ENCODE assay signal across 8 cellular contexts in genomic region chr17:8117367-8117979, GRCh38. TPM values are rescaled to one million over a fixed set of nuclear protein-coding genes. Genes with fewer than 3 reads are reported as not detected.
DNase-seq lines count a peak whose midpoint lies in the region; ATAC-seq, FAIRE-seq and TF ChIP-seq lines count a peak whose summit lies in the region.

No MANE protein-coding gene starts in this region.

- peaks cover 61% of the 10 kb centered on the region for H3K27me3 Mint-ChIP-seq in activated naive CD8-positive, alpha-beta T cell treated with anti-CD3 and anti-CD28 coated beads, Interleukin-2, amount 10 ng/mL, durations not matched to agents 7 days and 5 days

- H3K9me3 ChIP-seq in cardiac muscle cell (ENCODE audit: low read depth) (no peaks in the 10 kb centered on the region), HepG2 (ENCODE audit: low read length) (no peaks in the 10 kb centered on the region), upper lobe of right lung (no peaks in the 10 kb centered on the region)

- no peak for TF ChIP-seq RAD21 in HepG2 (CRISPR knock-in tag; IDR thresholded peaks at IDR 0.05)

- ATAC-seq in Right ventricle myocardium inferior: no peak
- no peak for ATAC-seq in activated naive CD8-positive, alpha-beta T cell treated with anti-CD3 and anti-CD28 coated beads, Interleukin-2, amount 10 ng/mL, durations not matched to agents 7 days and 5 days (ENCODE audit: low read depth)
- ATAC-seq in HepG2: no peak
- no peak for ATAC-seq in upper lobe of right lung
- ATAC-seq in GM19351 (IDR thresholded peaks at IDR 0.05; ENCODE audit: unreplicated experiment): no peak

- POLR2A ChIA-PET in activated naive CD8-positive, alpha-beta T cell treated with anti-CD3 and anti-CD28 coated beads, Interleukin-2, amount 10 ng/mL, durations not matched to agents 7 days and 5 days (lab: Charles Lee): interaction anchor here (0.8 to 1.2 kb wide), 2 partner anchors 38 to 56 kb away, joined by 3 to 4 read pairs; no protein-coding TSS in a partner anchor
- POLR2A ChIA-PET in HepG2 (lab: Yijun Ruan, JAX): interaction anchor here (0.6 kb wide), 1 partner anchor 56 kb away, joined by 3 read pairs; no protein-coding TSS in a partner anchor

- in situ Hi-C loops in HepG2 (cut with HindIII; ENCODE audit: extremely low pct_ligation_motif_present, low pct_unique_long_range_greater_than_20kb): loop anchor here (5.0 kb wide), 1 partner anchor 45 kb away; no protein-coding TSS in a partner anchor

- H3K36me3 ChIP-seq in cardiac muscle cell (no peaks in the 10 kb centered on the region), HepG2 (replicated peaks in 1 of 2; ENCODE audit: control insufficient read depth in 1 of 2, insufficient read depth in 2 of 2, low read length in 2 of 2) (no peaks in the 10 kb centered on the region), upper lobe of right lung (no peaks in the 10 kb centered on the region)

- WGBS in HepG2 (ENCODE audit: low lambda C conversion rate): 7% methylated on average over 6 of the region's 18 CpGs

- no TSS peak for BruUV-seq in HepG2 (replicated peaks; lab: Mats Ljungman, UMichigan)

- peak overlapping the region; percentile 90 for H3K4me3 Mint-ChIP-seq in activated naive CD8-positive, alpha-beta T cell treated with anti-CD3 and anti-CD28 coated beads, Interleukin-2, amount 10 ng/mL, durations not matched to agents 7 days and 5 days

- H2AFZ ChIP-seq in HepG2 (ENCODE audit: low read length): no peak overlapping the region

- H3K9me3 Mint-ChIP-seq in activated naive CD8-positive, alpha-beta T cell treated with anti-CD3 and anti-CD28 coated beads, Interleukin-2, amount 10 ng/mL, durations not matched to agents 7 days and 5 days: no peaks in the 10 kb centered on the region

- H3K79me2 ChIP-seq in HepG2 (ENCODE audit: insufficient read depth, low read length): no peaks in the 10 kb centered on the region

- TF ChIP-seq CTCF in cardiac muscle cell (IDR thresholded peaks at IDR 0.05; ENCODE audit: low read depth, low read length): no peak
- TF ChIP-seq CTCF in HepG2 (CRISPR knock-in tag; IDR thresholded peaks at IDR 0.05): no peak
- no peak for TF ChIP-seq CTCF in upper lobe of right lung (IDR thresholded peaks at IDR 0.05)

- intact Hi-C loops in Right ventricle myocardium inferior (cut with DNase I): no loop called here
- intact Hi-C loops in HepG2 (cut with micrococcal nuclease; ENCODE audit: unreplicated experiment): loop anchor here (5.0 kb wide), 1 partner anchor 35 kb away; no protein-coding TSS in a partner anchor
- intact Hi-C loops in upper lobe of right lung (cut with DNase I): no loop called here

- H3K4me3 ChIP-seq in cardiac muscle cell (peak overlapping the region; percentile 64), HepG2 (replicated peaks in 1 of 3; ENCODE audit: insufficient read depth in 1 of 3, low read depth in 2 of 3, low read length in 3 of 3) (peak overlapping the region; percentile 68 to 95 (median 94)), upper lobe of right lung (peak overlapping the region; percentile 67)

- H3K27ac ChIP-seq in cardiac muscle cell: no peak overlapping the region
- no peak overlapping the region for H3K27ac ChIP-seq in HepG2 (ENCODE audit: extremely low read length, insufficient read depth, low read length)
- no peak overlapping the region for H3K27ac ChIP-seq in upper lobe of right lung

- peaks cover 65% of the 10 kb centered on the region for H3K27me3 ChIP-seq in cardiac muscle cell
- peaks cover 2 to 45% of the 10 kb centered on the region in 2 experiments; a peak in 4 of 5 replicates for H3K27me3 ChIP-seq in HepG2 (ENCODE audit: control insufficient read depth in 1 of 2, insufficient read depth in 2 of 2, low read length in 2 of 2)
- H3K27me3 ChIP-seq in upper lobe of right lung: peaks cover 47% of the 10 kb centered on the region

- TF ChIP-seq EP300 in HepG2 (IDR thresholded peaks at IDR 0.05; ENCODE audit: low read depth in 2 of 2, low read length in 2 of 2) (no peak), HepG2 (CRISPR knock-in tag; IDR thresholded peaks at IDR 0.05; ENCODE audit: borderline replicate concordance) (no peak)

- no peak for DNase-seq in cardiac muscle cell (ENCODE audit: low read depth in 1 of 2, low spot score in 1 of 2)
- no peak for DNase-seq in Right ventricle myocardium inferior (ENCODE audit: missing footprints)
- DNase-seq in activated naive CD8-positive, alpha-beta T cell treated with anti-CD3 and anti-CD28 coated beads, Interleukin-2, amount 10 ng/mL, durations not matched to agents 7 days and 5 days: no peak
- no peak for DNase-seq in HepG2 (ENCODE audit: low spot score)
- DNase-seq in upper lobe of right lung: no peak
- no peak for DNase-seq in NCI-H1930 (lab: John Stamatoyannopoulos, UW)
- no peak for DNase-seq in dedifferentiated amniotic fluid mesenchymal stem cell (ENCODE audit: extremely low spot score)

- H3K27ac Mint-ChIP-seq in activated naive CD8-positive, alpha-beta T cell treated with anti-CD3 and anti-CD28 coated beads, Interleukin-2, amount 10 ng/mL, durations not matched to agents 7 days and 5 days: no peak overlapping the region

- no peak for TF ChIP-seq POLR2A in HepG2 (IDR thresholded peaks at IDR 0.05; ENCODE audit: insufficient read depth in 1 of 2, low read depth in 2 of 2, low read length in 2 of 2)

- peak overlapping the region; percentile 62; the same call in 1 of the 2 replicates for H3K9ac ChIP-seq in HepG2 (ENCODE audit: insufficient read depth, low read depth, low read length)

- H3K4me2 ChIP-seq in HepG2 (ENCODE audit: low read depth, low read length): peak overlapping the region; percentile 100

- CTCF ChIA-PET in HepG2 (lab: Yijun Ruan, JAX; ENCODE audit: low intra/inter-chr PET ratio, low total read pairs): no interaction called here

- H3K36me3 Mint-ChIP-seq in activated naive CD8-positive, alpha-beta T cell treated with anti-CD3 and anti-CD28 coated beads, Interleukin-2, amount 10 ng/mL, durations not matched to agents 7 days and 5 days: peaks cover 2% of the 10 kb centered on the region

- no peaks in the 10 kb centered on the region for H3K4me1 ChIP-seq in cardiac muscle cell (ENCODE audit: low read depth)
- peaks cover 37% of the 10 kb centered on the region for H3K4me1 ChIP-seq in HepG2 (ENCODE audit: insufficient read depth, low read length)
- H3K4me1 ChIP-seq in upper lobe of right lung: peaks cover 40% of the 10 kb centered on the region

- peaks cover 11% of the 10 kb centered on the region; the same call in 1 of the 2 replicates for H4K20me1 ChIP-seq in HepG2 (ENCODE audit: insufficient read depth, low read length)

- no peak for FAIRE-seq in HepG2 (lab: Jason Lieb, UNC)

- peaks cover 37% of the 10 kb centered on the region for H3K4me1 Mint-ChIP-seq in activated naive CD8-positive, alpha-beta T cell treated with anti-CD3 and anti-CD28 coated beads, Interleukin-2, amount 10 ng/mL, durations not matched to agents 7 days and 5 days

RNA-seq across cellular contexts. Expression of gene ALOXE3, which starts 0.8 kb away (rescaled TPM):
- total RNA-seq in cardiac muscle cell (not detected in 2 replicates), Right ventricle myocardium inferior (not detected), HepG2 (2016; rRNA removed; fragmentation: Illumina TruSeq; extraction: Trizol) (not detected in 2 replicates), upper lobe of right lung (not detected)
- polyA plus RNA-seq in cardiac muscle cell (0.10 TPM in 1 of 2 replicates, not detected in the other), HepG2 (2011; rRNA removed) (0.07 TPM in 1 of 2 replicates, not detected in the other)
- not detected for total RNA-seq in activated naive CD8-positive, alpha-beta T cell treated with anti-CD3 and anti-CD28 coated beads, Interleukin-2, amount 10 ng/mL, durations not matched to agents 7 days and 5 days
- total RNA-seq in HepG2 (2016; cell fraction: cytosol; rRNA removed; fragmentation: Illumina TruSeq; extraction: Trizol; ENCODE audit: low read depth): not detected in 2 replicates
- 0.02 TPM in 1 of 2 replicates, not detected in the other for total RNA-seq in HepG2 (2016; cell fraction: insoluble cytoplasmic fraction; rRNA removed; fragmentation: Illumina TruSeq; extraction: Trizol)
- total RNA-seq in HepG2 (2016; cell fraction: membrane; rRNA removed; fragmentation: Illumina TruSeq; extraction: Trizol): not detected in 2 replicates
- not detected in 2 replicates for total RNA-seq in HepG2 (2016; cell fraction: nucleus; rRNA removed; fragmentation: Illumina TruSeq; extraction: Trizol)
- 0.03 TPM in 1 of 2 replicates, not detected in the other for polyA plus RNA-seq in HepG2 (2011; cell fraction: cytosol; rRNA removed)
- 0.14 and 0.18 TPM in 2 replicates for polyA plus RNA-seq in HepG2 (2011; cell fraction: nucleus; rRNA removed)
- polyA plus RNA-seq in HepG2 (2012): 0.08 TPM in 1 of 2 replicates, not detected in the other
- not detected in 2 replicates for polyA plus RNA-seq in HepG2 (2016; cell fraction: cytosol; fragmentation: Illumina TruSeq; extraction: Trizol; ENCODE audit: low read depth)
- not detected in 2 replicates for polyA plus RNA-seq in HepG2 (2016; cell fraction: insoluble cytoplasmic fraction; fragmentation: Illumina TruSeq; extraction: Trizol; ENCODE audit: low read depth)
- polyA plus RNA-seq in HepG2 (2016; cell fraction: membrane; fragmentation: Illumina TruSeq; extraction: Trizol; ENCODE audit: low read depth): not detected in 2 replicates
- not detected in 2 replicates for polyA plus RNA-seq in HepG2 (2016; cell fraction: nucleus; fragmentation: Illumina TruSeq; extraction: Trizol; ENCODE audit: insufficient read depth, low read depth)
- polyA minus RNA-seq in HepG2 (2011; rRNA and poly(A)+ RNA removed; ENCODE audit: low replicate concordance): 0.63 TPM in 1 of 2 replicates, not detected in the other
- not detected in 2 replicates for polyA minus RNA-seq in HepG2 (2011; cell fraction: cytosol; rRNA and poly(A)+ RNA removed)
- not detected in 2 replicates for polyA minus RNA-seq in HepG2 (2011; cell fraction: nucleus; rRNA and poly(A)+ RNA removed)

RNA-seq across cellular contexts. Expression of gene HES7, which starts 6.4 kb away (rescaled TPM):
- 0.32 and 6.2 TPM in 2 replicates for total RNA-seq in cardiac muscle cell
- polyA plus RNA-seq in cardiac muscle cell: 1.1 and 1.5 TPM in 2 replicates
- total RNA-seq in Right ventricle myocardium inferior: not detected
- under 1 TPM; 0.23 to 0.75 TPM for total RNA-seq in activated naive CD8-positive, alpha-beta T cell treated with anti-CD3 and anti-CD28 coated beads, Interleukin-2, amount 10 ng/mL, durations not matched to agents 7 days and 5 days
- total RNA-seq in HepG2 (2016; rRNA removed; fragmentation: Illumina TruSeq; extraction: Trizol): not detected in 2 replicates
- total RNA-seq in HepG2 (2016; cell fraction: cytosol; rRNA removed; fragmentation: Illumina TruSeq; extraction: Trizol; ENCODE audit: low read depth): not detected in 2 replicates
- total RNA-seq in HepG2 (2016; cell fraction: insoluble cytoplasmic fraction; rRNA removed; fragmentation: Illumina TruSeq; extraction: Trizol): not detected in 2 replicates
- not detected in 2 replicates for total RNA-seq in HepG2 (2016; cell fraction: membrane; rRNA removed; fragmentation: Illumina TruSeq; extraction: Trizol)
- not detected in 2 replicates for total RNA-seq in HepG2 (2016; cell fraction: nucleus; rRNA removed; fragmentation: Illumina TruSeq; extraction: Trizol)
- not detected in 2 replicates for polyA plus RNA-seq in HepG2 (2011; rRNA removed)
- polyA plus RNA-seq in HepG2 (2011; cell fraction: cytosol; rRNA removed): not detected in 2 replicates
- polyA plus RNA-seq in HepG2 (2011; cell fraction: nucleus; rRNA removed): 0.42 and 0.50 TPM in 2 replicates
- 0.11 TPM in 1 of 2 replicates, not detected in the other for polyA plus RNA-seq in HepG2 (2012)
- not detected in 2 replicates for polyA plus RNA-seq in HepG2 (2016; cell fraction: cytosol; fragmentation: Illumina TruSeq; extraction: Trizol; ENCODE audit: low read depth)
- polyA plus RNA-seq in HepG2 (2016; cell fraction: insoluble cytoplasmic fraction; fragmentation: Illumina TruSeq; extraction: Trizol; ENCODE audit: low read depth): not detected in 2 replicates
- polyA plus RNA-seq in HepG2 (2016; cell fraction: membrane; fragmentation: Illumina TruSeq; extraction: Trizol; ENCODE audit: low read depth): not detected in 2 replicates
- polyA plus RNA-seq in HepG2 (2016; cell fraction: nucleus; fragmentation: Illumina TruSeq; extraction: Trizol; ENCODE audit: insufficient read depth, low read depth): not detected in 2 replicates
- 3.9 TPM in 1 of 2 replicates, not detected in the other for polyA minus RNA-seq in HepG2 (2011; rRNA and poly(A)+ RNA removed; ENCODE audit: low replicate concordance)
- polyA minus RNA-seq in HepG2 (2011; cell fraction: cytosol; rRNA and poly(A)+ RNA removed): not detected in 2 replicates
- polyA minus RNA-seq in HepG2 (2011; cell fraction: nucleus; rRNA and poly(A)+ RNA removed): not detected in 2 replicates
- total RNA-seq in upper lobe of right lung: not detected

RNA-seq across cellular contexts. Expression of gene ALOX12B, which starts 30.0 kb away (rescaled TPM):
- total RNA-seq in cardiac muscle cell: 0.42 and 1.6 TPM in 2 replicates
- 2.1 and 2.3 TPM in 2 replicates for polyA plus RNA-seq in cardiac muscle cell
- not detected for total RNA-seq in Right ventricle myocardium inferior
- under 1 TPM; 0.65 to 0.97 TPM for total RNA-seq in activated naive CD8-positive, alpha-beta T cell treated with anti-CD3 and anti-CD28 coated beads, Interleukin-2, amount 10 ng/mL, durations not matched to agents 7 days and 5 days
- total RNA-seq in HepG2 (2016; rRNA removed; fragmentation: Illumina TruSeq; extraction: Trizol): not detected in 2 replicates
- not detected in 2 replicates for total RNA-seq in HepG2 (2016; cell fraction: cytosol; rRNA removed; fragmentation: Illumina TruSeq; extraction: Trizol; ENCODE audit: low read depth)
- total RNA-seq in HepG2 (2016; cell fraction: insoluble cytoplasmic fraction; rRNA removed; fragmentation: Illumina TruSeq; extraction: Trizol): not detected in 2 replicates
- 0.31 TPM in 1 of 2 replicates, not detected in the other for total RNA-seq in HepG2 (2016; cell fraction: membrane; rRNA removed; fragmentation: Illumina TruSeq; extraction: Trizol)
- not detected in 2 replicates for total RNA-seq in HepG2 (2016; cell fraction: nucleus; rRNA removed; fragmentation: Illumina TruSeq; extraction: Trizol)
- polyA plus RNA-seq in HepG2 (2011; rRNA removed): 0.13 TPM in 1 of 2 replicates, not detected in the other
- polyA plus RNA-seq in HepG2 (2011; cell fraction: cytosol; rRNA removed): 0.12 TPM in 1 of 2 replicates, not detected in the other
- not detected in 2 replicates for polyA plus RNA-seq in HepG2 (2011; cell fraction: nucleus; rRNA removed)
- 0.21 TPM in 1 of 2 replicates, not detected in the other for polyA plus RNA-seq in HepG2 (2012)
- polyA plus RNA-seq in HepG2 (2016; cell fraction: cytosol; fragmentation: Illumina TruSeq; extraction: Trizol; ENCODE audit: low read depth): 0.15 and 0.32 TPM in 2 replicates
- 0.26 TPM in 1 of 2 replicates, not detected in the other for polyA plus RNA-seq in HepG2 (2016; cell fraction: insoluble cytoplasmic fraction; fragmentation: Illumina TruSeq; extraction: Trizol; ENCODE audit: low read depth)
- 0.18 and 0.27 TPM in 2 replicates for polyA plus RNA-seq in HepG2 (2016; cell fraction: membrane; fragmentation: Illumina TruSeq; extraction: Trizol; ENCODE audit: low read depth)
- polyA plus RNA-seq in HepG2 (2016; cell fraction: nucleus; fragmentation: Illumina TruSeq; extraction: Trizol; ENCODE audit: insufficient read depth, low read depth): not detected in 2 replicates
- polyA minus RNA-seq in HepG2 (2011; rRNA and poly(A)+ RNA removed; ENCODE audit: low replicate concordance): 1.8 TPM in 1 of 2 replicates, not detected in the other
- polyA minus RNA-seq in HepG2 (2011; cell fraction: cytosol; rRNA and poly(A)+ RNA removed): not detected in 2 replicates
- polyA minus RNA-seq in HepG2 (2011; cell fraction: nucleus; rRNA and poly(A)+ RNA removed): not detected in 2 replicates
- total RNA-seq in upper lobe of right lung: not detected

RNA-seq across cellular contexts. Expression of gene PER1, which starts 34.7 kb away (rescaled TPM):
- total RNA-seq in cardiac muscle cell (42.3 and 51.9 TPM in 2 replicates), Right ventricle myocardium inferior (124 TPM), HepG2 (2016; rRNA removed; fragmentation: Illumina TruSeq; extraction: Trizol) (2.6 and 5.5 TPM in 2 replicates), upper lobe of right lung (350 TPM)
- polyA plus RNA-seq in cardiac muscle cell (28.2 and 47.7 TPM in 2 replicates), HepG2 (2011; rRNA removed) (3.6 and 5.2 TPM in 2 replicates)
- total RNA-seq in activated naive CD8-positive, alpha-beta T cell treated with anti-CD3 and anti-CD28 coated beads, Interleukin-2, amount 10 ng/mL, durations not matched to agents 7 days and 5 days: 10 to 100 TPM; 52.7 to 53.6 TPM
- 1.8 and 2.9 TPM in 2 replicates for total RNA-seq in HepG2 (2016; cell fraction: cytosol; rRNA removed; fragmentation: Illumina TruSeq; extraction: Trizol; ENCODE audit: low read depth)
- total RNA-seq in HepG2 (2016; cell fraction: insoluble cytoplasmic fraction; rRNA removed; fragmentation: Illumina TruSeq; extraction: Trizol): 3.2 and 5.8 TPM in 2 replicates
- 1.4 and 1.9 TPM in 2 replicates for total RNA-seq in HepG2 (2016; cell fraction: membrane; rRNA removed; fragmentation: Illumina TruSeq; extraction: Trizol)
- 4.1 and 4.3 TPM in 2 replicates for total RNA-seq in HepG2 (2016; cell fraction: nucleus; rRNA removed; fragmentation: Illumina TruSeq; extraction: Trizol)
- polyA plus RNA-seq in HepG2 (2011; cell fraction: cytosol; rRNA removed): 1.3 and 1.4 TPM in 2 replicates
- polyA plus RNA-seq in HepG2 (2011; cell fraction: nucleus; rRNA removed): 32.0 and 32.6 TPM in 2 replicates
- polyA plus RNA-seq in HepG2 (2012): 7.8 and 11.4 TPM in 2 replicates
- 0.38 and 0.70 TPM in 2 replicates for polyA plus RNA-seq in HepG2 (2016; cell fraction: cytosol; fragmentation: Illumina TruSeq; extraction: Trizol; ENCODE audit: low read depth)
- polyA plus RNA-seq in HepG2 (2016; cell fraction: insoluble cytoplasmic fraction; fragmentation: Illumina TruSeq; extraction: Trizol; ENCODE audit: low read depth): 2.2 and 3.6 TPM in 2 replicates
- polyA plus RNA-seq in HepG2 (2016; cell fraction: membrane; fragmentation: Illumina TruSeq; extraction: Trizol; ENCODE audit: low read depth): 0.49 and 0.90 TPM in 2 replicates
- polyA plus RNA-seq in HepG2 (2016; cell fraction: nucleus; fragmentation: Illumina TruSeq; extraction: Trizol; ENCODE audit: insufficient read depth, low read depth): 13.1 and 17.6 TPM in 2 replicates
- polyA minus RNA-seq in HepG2 (2011; rRNA and poly(A)+ RNA removed; ENCODE audit: low replicate concordance): 11.1 and 12.7 TPM in 2 replicates
- polyA minus RNA-seq in HepG2 (2011; cell fraction: cytosol; rRNA and poly(A)+ RNA removed): 3.8 and 6.2 TPM in 2 replicates
- 10.4 and 10.7 TPM in 2 replicates for polyA minus RNA-seq in HepG2 (2011; cell fraction: nucleus; rRNA and poly(A)+ RNA removed)

RNA-seq across cellular contexts. Expression of gene VAMP2, which starts 45.3 kb away (rescaled TPM):
- total RNA-seq in cardiac muscle cell (22.5 and 35.7 TPM in 2 replicates), Right ventricle myocardium inferior (56.6 TPM), HepG2 (2016; rRNA removed; fragmentation: Illumina TruSeq; extraction: Trizol) (2.0 and 3.9 TPM in 2 replicates), upper lobe of right lung (78.1 TPM)
- polyA plus RNA-seq in cardiac muscle cell (102 and 118 TPM in 2 replicates), HepG2 (2011; rRNA removed) (17.2 and 19.6 TPM in 2 replicates)
- total RNA-seq in activated naive CD8-positive, alpha-beta T cell treated with anti-CD3 and anti-CD28 coated beads, Interleukin-2, amount 10 ng/mL, durations not matched to agents 7 days and 5 days: 100 to 1,000 TPM; 116 to 118 TPM
- total RNA-seq in HepG2 (2016; cell fraction: cytosol; rRNA removed; fragmentation: Illumina TruSeq; extraction: Trizol; ENCODE audit: low read depth): 4.1 and 5.2 TPM in 2 replicates
- 1.9 and 3.4 TPM in 2 replicates for total RNA-seq in HepG2 (2016; cell fraction: insoluble cytoplasmic fraction; rRNA removed; fragmentation: Illumina TruSeq; extraction: Trizol)
- 3.2 and 3.4 TPM in 2 replicates for total RNA-seq in HepG2 (2016; cell fraction: membrane; rRNA removed; fragmentation: Illumina TruSeq; extraction: Trizol)
- 6.5 and 7.1 TPM in 2 replicates for total RNA-seq in HepG2 (2016; cell fraction: nucleus; rRNA removed; fragmentation: Illumina TruSeq; extraction: Trizol)
- 10.1 and 13.2 TPM in 2 replicates for polyA plus RNA-seq in HepG2 (2011; cell fraction: cytosol; rRNA removed)
- 40.7 and 63.7 TPM in 2 replicates for polyA plus RNA-seq in HepG2 (2011; cell fraction: nucleus; rRNA removed)
- 29.0 and 34.1 TPM in 2 replicates for polyA plus RNA-seq in HepG2 (2012)
- polyA plus RNA-seq in HepG2 (2016; cell fraction: cytosol; fragmentation: Illumina TruSeq; extraction: Trizol; ENCODE audit: low read depth): 2.0 and 2.2 TPM in 2 replicates
- 7.1 and 8.5 TPM in 2 replicates for polyA plus RNA-seq in HepG2 (2016; cell fraction: insoluble cytoplasmic fraction; fragmentation: Illumina TruSeq; extraction: Trizol; ENCODE audit: low read depth)
- 4.9 and 5.5 TPM in 2 replicates for polyA plus RNA-seq in HepG2 (2016; cell fraction: membrane; fragmentation: Illumina TruSeq; extraction: Trizol; ENCODE audit: low read depth)
- 35.4 and 36.0 TPM in 2 replicates for polyA plus RNA-seq in HepG2 (2016; cell fraction: nucleus; fragmentation: Illumina TruSeq; extraction: Trizol; ENCODE audit: insufficient read depth, low read depth)
- polyA minus RNA-seq in HepG2 (2011; rRNA and poly(A)+ RNA removed; ENCODE audit: low replicate concordance): 6.8 and 7.6 TPM in 2 replicates
- polyA minus RNA-seq in HepG2 (2011; cell fraction: cytosol; rRNA and poly(A)+ RNA removed): 3.4 and 6.6 TPM in 2 replicates
- 10.8 and 14.9 TPM in 2 replicates for polyA minus RNA-seq in HepG2 (2011; cell fraction: nucleus; rRNA and poly(A)+ RNA removed)
